9 cellular contexts compared by ENCODE assay signal in the genomic region with DNA sequence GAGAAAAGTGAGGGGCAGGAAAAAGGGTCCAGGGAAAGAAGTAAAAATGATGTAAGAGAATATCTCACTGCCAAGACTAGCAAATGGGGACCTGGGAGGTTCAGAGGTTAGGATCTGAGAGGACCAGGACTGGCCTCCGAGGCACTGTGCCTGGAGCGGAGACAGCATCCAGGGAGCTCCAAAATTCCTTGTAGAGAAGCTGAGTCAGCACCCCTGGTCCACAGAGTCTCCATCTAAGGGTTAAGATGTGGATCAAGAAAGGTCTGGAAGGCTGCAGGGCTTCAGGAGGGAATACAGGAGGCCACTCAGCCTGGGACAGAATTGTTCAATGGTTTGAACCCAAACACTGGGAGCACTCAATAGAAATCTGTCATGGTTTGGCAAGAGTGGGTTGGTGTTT. TPM values are rescaled to one million over a fixed set of nuclear protein-coding genes. Genes with fewer than 3 reads are reported as not detected.
"Had no signal": no experiment of that assay in that cellular context is flagged by ENCODE, and none has a peak within 500 bp of the region (broad histone marks: within the 10 kb centered on the region; RNA-seq: fewer than 3 reads in every experiment).

No MANE protein-coding gene starts in this region.

- H3K27ac Mint-ChIP-seq: HFFc6, IgD-negative memory B cell had no signal

- H3K36me3 ChIP-seq: HAP-1 had no signal

- H3K4me3 Mint-ChIP-seq: HFFc6, IgD-negative memory B cell had no signal

- H3K9me3 Mint-ChIP-seq: HFFc6 had no signal

- H3K9me3 ChIP-seq: HAP-1 had no signal

- H3K9ac ChIP-seq: GM23248 had no signal

- H3K4me3 ChIP-seq: GM23248, HAP-1 had no signal

- DNase-seq: GM23248, GOT3, H7, HFFc6, KG1 had no signal

- H3K36me3 Mint-ChIP-seq: IgD-negative memory B cell had no signal

- ATAC-seq: HCT116 had no signal

- H3K27ac ChIP-seq: GM23248, HL-60 had no signal

- H3K4me1 ChIP-seq: HAP-1 had no signal

- H2AFZ ChIP-seq: GM23248 had no signal

RNA-seq across cellular contexts. Expression of a gene that starts 30.6 kb away (rescaled TPM):
- polyA plus RNA-seq: IgD-negative memory B cell had no signal
